In genomic region chr5:173984218-173984617, GRCh38 we compare ENCODE assay signal across 10 cellular contexts. TPM values are rescaled to one million over a fixed set of nuclear protein-coding genes. Genes with fewer than 3 reads are reported as not detected.
DNase-seq lines count a peak whose midpoint lies in the region; ATAC-seq, FAIRE-seq and TF ChIP-seq lines count a peak whose summit lies in the region.
"Had no signal": no experiment of that assay in that cellular context is flagged by ENCODE, and none has a peak within 500 bp of the region (broad histone marks: within the 10 kb centered on the region; RNA-seq: fewer than 3 reads in every experiment).

No MANE protein-coding gene starts in this region.

- H2BK20ac ChIP-seq in IMR-90 (ENCODE audit: low read depth, low read length) = no peak overlapping the region

- no peak overlapping the region for H2BK120ac ChIP-seq in IMR-90 (ENCODE audit: low read depth, low read length)

- in situ Hi-C loops in IMR-90 (cut with MboI; ENCODE audit: low sequenced_read_pairs) = no loop called here

- H3K79me1 ChIP-seq in IMR-90 (ENCODE audit: low read depth in 1 of 2, low read length in 2 of 2) = no peaks in the 10 kb centered on the region

- H2BK15ac ChIP-seq in IMR-90 (ENCODE audit: low read depth, low read length) = no peak overlapping the region

- no peak overlapping the region for H2AK5ac ChIP-seq in IMR-90 (ENCODE audit: low read depth, low read length)

- dilution Hi-C loops in IMR-90 (cut with HindIII; ENCODE audit: low sequenced_read_pairs, unreplicated experiment) = no loop called here

- H3K4me2 ChIP-seq in IMR-90 (ENCODE audit: low read depth, low read length) = no peak overlapping the region

- H3K27me3 ChIP-seq in IMR-90 (ENCODE audit: control insufficient read depth, insufficient read depth, low read length) = peaks cover 12% of the 10 kb centered on the region
- H3K27me3 ChIP-seq in adrenal gland = no peaks in the 10 kb centered on the region
- no peaks in the 10 kb centered on the region for H3K27me3 ChIP-seq in aorta (ENCODE audit: control insufficient read depth in 1 of 2, insufficient read depth in 2 of 2, low read length in 1 of 2)

- no peak overlapping the region for H3K18ac ChIP-seq in IMR-90 (ENCODE audit: low read depth, low read length)

- H3K4me1 ChIP-seq in IMR-90 (ENCODE audit: control insufficient read depth, insufficient read depth, low read length) (no peaks in the 10 kb centered on the region), adrenal gland (replicated peaks in 1 of 2) (no peaks in the 10 kb centered on the region), kidney (ENCODE audit: control insufficient read depth in 1 of 2, insufficient read depth in 1 of 2, low read depth in 1 of 2, low read length in 2 of 2) (no peaks in the 10 kb centered on the region), aorta (ENCODE audit: control insufficient read depth in 1 of 2, insufficient read depth in 2 of 2, low read length in 2 of 2) (no peaks in the 10 kb centered on the region)

- TF ChIP-seq CTCF in C4-2B (conservative IDR thresholded peaks at IDR 0.05) (peak; percentile 69), IMR-90 (conservative IDR thresholded peaks at IDR 0.05; ENCODE audit: low read depth, low read length) (peak; percentile 44), adrenal gland (IDR thresholded peaks at IDR 0.05) (peak in 5 of 6 experiments; percentile 47 to 59 (median 54)), kidney (IDR thresholded peaks at IDR 0.05; ENCODE audit: borderline replicate concordance, extremely low read depth, insufficient read depth) (peak; percentile 54)

- BruUV-seq in IMR-90 (replicated peaks; lab: Mats Ljungman, UMichigan) = no TSS peak

- H2AK9ac ChIP-seq in IMR-90 (replicated peaks; ENCODE audit: low read depth, low read length, poor library complexity) = no peak overlapping the region

- H3K9ac ChIP-seq in IMR-90 (ENCODE audit: low read depth, low read length) (no peak overlapping the region), kidney (ENCODE audit: low read length in 2 of 2) (no peak overlapping the region)

- no peak overlapping the region for H3K4me3 ChIP-seq in IMR-90 (ENCODE audit: insufficient read depth, low read depth, low read length)
- H3K4me3 ChIP-seq in adrenal gland = no peak overlapping the region
- H3K4me3 ChIP-seq in kidney (ENCODE audit: low read length in 2 of 2) = no peak overlapping the region
- H3K4me3 ChIP-seq in aorta (ENCODE audit: low read length in 2 of 2) = no peak overlapping the region

- no peak overlapping the region for H4K8ac ChIP-seq in IMR-90 (ENCODE audit: low read depth in 2 of 2, low read length in 2 of 2)

- no CpG with 5 or more reads among the region's 4 CpGs for WGBS in IMR-90 (ENCODE audit: extremely low coverage in 2 of 2, insufficient read length in 1 of 2), 2 experiments
- 41 to 53% (median 45%) methylated on average over 4 of the region's 4 CpGs for WGBS in adrenal gland, 4 donors
- 51 to 62% methylated on average over 4 of the region's 4 CpGs for WGBS in aorta, 2 donors

- H4K91ac ChIP-seq in IMR-90 (ENCODE audit: insufficient read depth, low read depth, low read length) = no peak overlapping the region

- FAIRE-seq in kidney (lab: Jason Lieb, UNC) = no peak

- peak; percentile 66 for TF ChIP-seq RAD21 in IMR-90 (IDR thresholded peaks at IDR 0.05; ENCODE audit: low read length)

- no peaks in the 10 kb centered on the region for H4K20me1 ChIP-seq in IMR-90 (ENCODE audit: insufficient read depth, low read length)

- H3K23ac ChIP-seq in IMR-90 (ENCODE audit: low read depth, low read length) = no peak overlapping the region

- no peak overlapping the region for H3K14ac ChIP-seq in IMR-90 (replicated peaks; ENCODE audit: low read depth, low read length)

- CTCF ChIA-PET in IMR-90 (lab: Yijun Ruan, JAX) = interaction anchor here (0.7 to 1.2 kb wide), 2 partner anchors 62 to 333 kb away, joined by 4 read pairs; no protein-coding TSS in a partner anchor

- H3K56ac ChIP-seq in IMR-90 (ENCODE audit: extremely low read depth, insufficient read depth, low read length) = no peak overlapping the region

- TF ChIP-seq POLR2A in IMR-90 (IDR thresholded peaks at IDR 0.05; ENCODE audit: low read depth, low read length) (no peak), adrenal gland (IDR thresholded peaks at IDR 0.05) (no peak)

- DNase-seq in IMR-90 (peak; percentile 28), adrenal gland (no peak), kidney (no peak), AG08396 (ENCODE audit: low spot score) (no peak), GM19240 (ENCODE audit: insufficient read length, low spot score) (no peak), aorta (no peak)
- DNase-seq: T-cell had no signal

- POLR2A ChIA-PET in IMR-90 (lab: Charles Lee; ENCODE audit: unreplicated experiment) = no interaction called here

- H2BK5ac ChIP-seq in IMR-90 (ENCODE audit: low read depth, low read length, poor library complexity, severe bottlenecking) = no peak overlapping the region

- H3K27ac ChIP-seq in C4-2B (no peak overlapping the region), IMR-90 (ENCODE audit: insufficient read depth, low read length) (no peak overlapping the region), adrenal gland (no peak overlapping the region), kidney (ENCODE audit: low read depth in 2 of 2, low read length in 2 of 2) (no peak overlapping the region), aorta (ENCODE audit: low read depth in 1 of 2, low read length in 2 of 2) (no peak overlapping the region)

- no peak overlapping the region for H4K5ac ChIP-seq in IMR-90 (ENCODE audit: low read depth, low read length)

- H3K36me3 ChIP-seq in IMR-90 (ENCODE audit: control insufficient read depth, insufficient read depth, low read length) (no peaks in the 10 kb centered on the region), adrenal gland (replicated peaks in 1 of 2) (no peaks in the 10 kb centered on the region), kidney (ENCODE audit: control insufficient read depth in 1 of 2, insufficient read depth in 2 of 2, low read length in 2 of 2) (no peaks in the 10 kb centered on the region), aorta (ENCODE audit: control insufficient read depth in 1 of 2, insufficient read depth in 2 of 2, low read length in 1 of 2) (no peaks in the 10 kb centered on the region)

- H3K9me3 ChIP-seq in IMR-90 (ENCODE audit: control insufficient read depth, insufficient read depth, low read length) (0 out of 2 replicates have a peak, but pooled peaks cover 3% of the 10 kb centered on the region), adrenal gland (replicated peaks in 1 of 3) (no peaks in the 10 kb centered on the region), kidney (ENCODE audit: control insufficient read depth in 1 of 2, low read length in 2 of 2) (peaks cover 0 to 5% of the 10 kb centered on the region in 2 donors), aorta (ENCODE audit: control insufficient read depth, low read length) (no peaks in the 10 kb centered on the region)

- intact Hi-C loops in IMR-90 (cut with micrococcal nuclease) (no loop called here), adrenal gland (cut with DNase I) (loop anchor here in 1 of 2 donors (5.0 kb wide), 1 partner anchor 372 kb away; no protein-coding TSS in a partner anchor), kidney (cut with DNase I) (no loop called here), aorta (cut with DNase I) (no loop called here)

- no peaks in the 10 kb centered on the region for H3K9me1 ChIP-seq in IMR-90 (ENCODE audit: insufficient read depth, low read length)

- H2AFZ ChIP-seq in IMR-90 (replicated peaks; ENCODE audit: low read length, poor library complexity) = no peak overlapping the region

- ATAC-seq in IMR-90 (ENCODE audit: low read depth) (peak; percentile 65), GM18861 (IDR thresholded peaks at IDR 0.05; ENCODE audit: unreplicated experiment) (no peak), aorta (ENCODE audit: low FRiP score) (no peak)
- ATAC-seq: T-cell had no signal

- H3K4ac ChIP-seq in IMR-90 (ENCODE audit: low read depth, low read length) = no peak overlapping the region

TF ChIP-seq in IMR-90, 13 proteins besides CTCF, POLR2A, EP300 and RAD21:
- TF ChIP-seq SMC3 (IDR thresholded peaks at IDR 0.05; ENCODE audit: low read depth, low read length) (peak; percentile 36), RCOR1 (IDR thresholded peaks at IDR 0.05; ENCODE audit: insufficient replicate concordance, low read length) (no peak)

RNA-seq across cellular contexts. Expression of gene C5orf47, which starts 4.8 kb away (rescaled TPM):
- total RNA-seq in IMR-90 (2012; rRNA removed) (not detected in 2 replicates), adrenal gland (under 1 TPM in 3 of 8 donors, not detected in 5; 0.08 to 0.25 (median 0.11) TPM), kidney (not detected), aorta (not detected)
- polyA plus RNA-seq in IMR-90 (2012; rRNA removed) (not detected in 2 replicates), adrenal gland (under 1 TPM; 0.13 to 0.16 (median 0.16) TPM), kidney (ENCODE audit: insufficient read depth, low read depth, low replicate concordance) (not detected), aorta (not detected)
- not detected in 2 replicates for polyA plus RNA-seq in IMR-90 (2012; cell fraction: cytosol; rRNA removed)
- not detected in 2 replicates for polyA plus RNA-seq in IMR-90 (2012; cell fraction: nucleus; rRNA removed; ENCODE audit: low replicate concordance)
- total RNA-seq: mononuclear cell, T-cell had no signal
